In the genomic region with DNA sequence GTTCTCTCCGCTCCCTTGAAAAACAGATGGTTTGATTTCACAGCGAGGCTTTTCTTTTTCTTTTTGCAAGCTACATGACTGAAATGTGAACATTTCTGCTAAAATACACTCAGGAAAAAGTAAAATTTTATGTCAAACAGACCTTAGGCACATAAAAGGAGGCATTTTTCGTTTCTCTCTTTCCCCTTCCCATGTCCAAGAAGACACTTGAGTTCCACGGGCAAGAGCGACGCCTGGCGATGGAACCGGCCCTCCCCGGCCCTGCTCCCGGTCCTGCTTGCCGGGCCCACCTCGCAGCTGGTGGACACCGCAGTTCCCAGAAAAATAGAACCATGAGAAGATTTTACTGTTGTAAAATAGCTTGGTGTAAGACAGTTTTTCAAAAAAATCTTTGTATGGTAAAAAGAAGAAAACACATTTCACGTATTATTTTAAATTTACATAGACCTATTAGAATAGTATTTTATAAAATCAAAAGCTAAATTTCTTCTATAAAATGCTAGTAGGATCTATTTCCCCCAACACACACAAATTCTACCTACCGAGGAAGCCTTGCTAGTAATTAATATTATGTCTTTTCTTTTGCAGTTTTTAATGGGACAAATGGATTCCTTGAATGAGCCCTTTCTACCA, we compare ENCODE assay signal across 8 cellular contexts. TPM values are rescaled to one million over a fixed set of nuclear protein-coding genes. Genes with fewer than 3 reads are reported as not detected.
DNase-seq lines count a peak whose midpoint lies in the region; ATAC-seq, FAIRE-seq and TF ChIP-seq lines count a peak whose summit lies in the region.

No MANE protein-coding gene starts in this region.

- peaks cover 0 to 31% (median 10%) of the 10 kb centered on the region in 4 donors for H3K4me1 ChIP-seq in Peyer's patch
- H3K4me1 ChIP-seq in ascending aorta, result peaks cover 3 to 8% of the 10 kb centered on the region in 2 donors
- H3K4me1 ChIP-seq in heart right ventricle, result peaks cover 5 to 44% (median 28%) of the 10 kb centered on the region in 9 donors
- no peaks in the 10 kb centered on the region for H3K4me1 ChIP-seq in pancreas

- H3K9me3 ChIP-seq in Peyer's patch, result no peaks in the 10 kb centered on the region
- H3K9me3 ChIP-seq in ascending aorta, result no peaks in the 10 kb centered on the region
- H3K9me3 ChIP-seq in heart right ventricle, result no peaks in the 10 kb centered on the region
- H3K9me3 ChIP-seq in pancreas, result no peaks in the 10 kb centered on the region

- no peak overlapping the region for H3K27ac ChIP-seq in Peyer's patch
- H3K27ac ChIP-seq in ascending aorta, result peak overlapping the region; percentile 77 to 80
- no peak overlapping the region for H3K27ac ChIP-seq in heart right ventricle
- peak overlapping the region; percentile 65 to 86 (median 74) for H3K27ac ChIP-seq in pancreas

- no peak for FAIRE-seq in pancreas (lab: Jason Lieb, UNC)

- TF ChIP-seq CTCF in Peyer's patch (IDR thresholded peaks at IDR 0.05), result peak in 5 of 6 experiments; percentile 34 to 75 (median 68)
- peak; percentile 57 to 78 (median 72) for TF ChIP-seq CTCF in ascending aorta (IDR thresholded peaks at IDR 0.05)
- TF ChIP-seq CTCF in heart right ventricle (IDR thresholded peaks at IDR 0.05), result peak; percentile 33 to 84 (median 77)
- TF ChIP-seq CTCF in pancreas (IDR thresholded peaks at IDR 0.05), result peak; percentile 52 to 69 (median 66)

- intact Hi-C loops in ascending aorta (cut with DNase I), result loop anchor here (1.0 kb wide), 2 partner anchors 44 to 118 kb away; no protein-coding TSS in a partner anchor
- intact Hi-C loops in heart right ventricle (cut with DNase I), result loop anchor here in 6 of 10 donors (1.0 to 10.0 kb wide), 6 partner anchors 43 to 119 kb away; no protein-coding TSS in a partner anchor
- intact Hi-C loops in pancreas (cut with DNase I), result no loop called here

- H3K36me3 ChIP-seq in Peyer's patch (no peaks in the 10 kb centered on the region), ascending aorta (no peaks in the 10 kb centered on the region), heart right ventricle (no peaks in the 10 kb centered on the region), pancreas (no peaks in the 10 kb centered on the region)

- ATAC-seq in GM18502 (IDR thresholded peaks at IDR 0.05; ENCODE audit: poor library complexity, unreplicated experiment) (peak; percentile 49), heart right ventricle (peak; percentile 73 to 92 (median 85)), pancreas (peak; percentile 73 to 88 (median 84)), GM19463 (IDR thresholded peaks at IDR 0.05; ENCODE audit: unreplicated experiment) (no peak)

- DNase-seq in A172 (ENCODE audit: low spot score) (peak; percentile 32), Peyer's patch (peak in 2 of 3 donors; percentile 80 to 83), ascending aorta (ENCODE audit: low spot score in 2 of 2) (peak in 1 of 2 donors; percentile 83), heart right ventricle (peak; percentile 70 to 73), pancreas (peak; percentile 79 to 89 (median 82)), NCI-H2171 (lab: John Stamatoyannopoulos, UW) (no peak)

- TF ChIP-seq POLR2A in Peyer's patch (IDR thresholded peaks at IDR 0.05), result no peak

- H3K27me3 ChIP-seq in Peyer's patch (peaks cover 0 to 4% of the 10 kb centered on the region in 2 donors), ascending aorta (no peaks in the 10 kb centered on the region), heart right ventricle (peaks cover 0 to 73% (median 52%) of the 10 kb centered on the region in 7 donors), pancreas (no peaks in the 10 kb centered on the region)

- 8% methylated on average over 15 of the region's 15 CpGs for WGBS in heart right ventricle, 2 donors
- WGBS in pancreas, 2 donors, result 3 to 5% methylated on average over 15 of the region's 15 CpGs

- peak overlapping the region; percentile 21 to 72 (median 44) for H3K4me3 ChIP-seq in Peyer's patch
- H3K4me3 ChIP-seq in ascending aorta, result peak overlapping the region; percentile 54 to 73
- H3K4me3 ChIP-seq in heart right ventricle, result peak overlapping the region; percentile 28 to 59 (median 54)
- H3K4me3 ChIP-seq in pancreas, result peak overlapping the region; percentile 29 to 69 (median 46)

RNA-seq across cellular contexts. Expression of a gene that starts 2.3 kb away (rescaled TPM):
- not detected in 2 replicates for total RNA-seq in A172 (2014; rRNA removed; shearing (Covaris generic))
- total RNA-seq in Peyer's patch (1 to 10 TPM in 3 of 4 donors, not detected in 1; 1.6 to 9.1 (median 3.6) TPM), ascending aorta (26.7 TPM), heart right ventricle (1 to 10 TPM in 5 of 10 donors, under 1 TPM in 4, not detected in 1; 0.23 to 7.9 (median 1.3) TPM), pancreas (10 to 100 TPM; 21.2 to 50.6 (median 32.9) TPM)
- polyA plus RNA-seq in heart right ventricle (1 to 10 TPM in 1 of 2 donors, under 1 TPM in 1; 0.73 to 1.3 TPM), pancreas (10 to 100 TPM; 66.9 to 93.6 TPM)

RNA-seq across cellular contexts. Expression of a gene that starts 25.5 kb away (rescaled TPM):
- total RNA-seq in A172 (2014; rRNA removed; shearing (Covaris generic)), result 186 and 248 TPM in 2 replicates
- 10 to 100 TPM; 39.6 to 88.1 (median 63.5) TPM for total RNA-seq in Peyer's patch
- total RNA-seq in ascending aorta, result 30.8 TPM
- total RNA-seq in heart right ventricle, result 10 to 100 TPM; 60.3 to 76.6 (median 65.2) TPM
- polyA plus RNA-seq in heart right ventricle, result 10 to 100 TPM; 38.3 to 87.7 TPM
- 10 to 100 TPM; 41.6 to 59.1 (median 45.3) TPM for total RNA-seq in pancreas
- 10 to 100 TPM; 34.9 to 74.2 TPM for polyA plus RNA-seq in pancreas

RNA-seq across cellular contexts. Expression of a gene that starts 26.4 kb away (rescaled TPM):
- total RNA-seq in A172 (2014; rRNA removed; shearing (Covaris generic)), result 21.4 and 22.5 TPM in 2 replicates
- total RNA-seq in Peyer's patch (100 to 1,000 TPM in 2 of 4 donors, 10 to 100 TPM in 2; 60.2 to 163 (median 102) TPM), ascending aorta (3.0 TPM), heart right ventricle (10 to 100 TPM in 4 of 10 donors, 1 to 10 TPM in 6; 8.5 to 12.6 (median 9.3) TPM), pancreas (100 to 1,000 TPM in 4 of 6 donors, 10 to 100 TPM in 2; 63.7 to 134 (median 118) TPM)
- polyA plus RNA-seq in heart right ventricle (10 to 100 TPM in 1 of 2 donors, 1 to 10 TPM in 1; 7.6 to 39.1 TPM), pancreas (100 to 1,000 TPM; 110 to 162 TPM)

Comparison
In these comparisons a context has a peak if more than half of its experiments do, and no peak if none do; other contexts are left out.
1. H3K27ac ChIP-seq: peak in ascending aorta (2 of 2) and pancreas (4 of 4); none in Peyer's patch (0 of 4) and heart right ventricle (0 of 10).
2. intact Hi-C loops: an anchor here in ascending aorta (1.0 kb wide) and heart right ventricle (1.0 to 10.0 kb wide); none called in pancreas.
3. Peak in every context shown above with its lines, with median percentiles within 50 percentile points of each other: H3K4me3 ChIP-seq and CTCF ChIP-seq.